Comparison of ENCODE assay signal across 1 cellular context in the genomic region with DNA sequence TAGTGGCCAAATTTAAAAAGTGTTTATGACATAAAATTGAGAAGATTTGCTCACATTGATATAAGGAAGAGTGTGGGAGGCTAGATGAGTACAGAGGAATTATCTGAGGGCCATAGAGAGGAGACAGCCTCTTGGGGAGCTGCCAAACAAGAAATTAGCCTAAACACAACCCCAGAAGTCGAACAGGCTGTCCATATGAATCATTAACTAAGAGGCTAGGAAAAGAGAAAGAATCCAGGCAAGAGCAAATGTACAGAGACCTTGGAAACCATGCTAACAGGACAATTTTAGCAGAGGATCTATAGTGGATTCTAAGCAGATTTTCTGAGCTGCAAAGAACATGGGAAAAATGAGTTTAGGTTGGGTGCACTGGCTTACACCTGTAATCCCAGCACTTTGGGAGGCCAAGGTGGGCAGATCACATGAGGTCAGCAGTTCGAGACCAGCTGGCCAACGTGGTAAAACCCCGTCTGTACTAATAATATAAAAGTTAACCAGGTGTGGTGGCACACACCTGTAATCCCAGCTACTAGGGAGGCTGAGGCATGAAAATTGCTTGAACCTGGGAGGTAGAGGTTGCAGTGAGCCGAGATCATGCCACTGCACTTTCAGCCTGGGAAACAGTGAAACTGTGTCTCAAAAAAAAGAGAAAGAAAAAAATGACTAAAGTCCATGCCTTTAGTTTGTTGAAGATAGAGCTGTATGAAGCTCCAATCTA.
TF ChIP-seq lines count a peak whose summit lies in the region.

No MANE protein-coding gene starts in this region.

TF ChIP-seq in HepG2, 621 proteins besides CTCF, POLR2A, EP300 and RAD21 (continued from another document):
- TF ChIP-seq, protein P1, sequence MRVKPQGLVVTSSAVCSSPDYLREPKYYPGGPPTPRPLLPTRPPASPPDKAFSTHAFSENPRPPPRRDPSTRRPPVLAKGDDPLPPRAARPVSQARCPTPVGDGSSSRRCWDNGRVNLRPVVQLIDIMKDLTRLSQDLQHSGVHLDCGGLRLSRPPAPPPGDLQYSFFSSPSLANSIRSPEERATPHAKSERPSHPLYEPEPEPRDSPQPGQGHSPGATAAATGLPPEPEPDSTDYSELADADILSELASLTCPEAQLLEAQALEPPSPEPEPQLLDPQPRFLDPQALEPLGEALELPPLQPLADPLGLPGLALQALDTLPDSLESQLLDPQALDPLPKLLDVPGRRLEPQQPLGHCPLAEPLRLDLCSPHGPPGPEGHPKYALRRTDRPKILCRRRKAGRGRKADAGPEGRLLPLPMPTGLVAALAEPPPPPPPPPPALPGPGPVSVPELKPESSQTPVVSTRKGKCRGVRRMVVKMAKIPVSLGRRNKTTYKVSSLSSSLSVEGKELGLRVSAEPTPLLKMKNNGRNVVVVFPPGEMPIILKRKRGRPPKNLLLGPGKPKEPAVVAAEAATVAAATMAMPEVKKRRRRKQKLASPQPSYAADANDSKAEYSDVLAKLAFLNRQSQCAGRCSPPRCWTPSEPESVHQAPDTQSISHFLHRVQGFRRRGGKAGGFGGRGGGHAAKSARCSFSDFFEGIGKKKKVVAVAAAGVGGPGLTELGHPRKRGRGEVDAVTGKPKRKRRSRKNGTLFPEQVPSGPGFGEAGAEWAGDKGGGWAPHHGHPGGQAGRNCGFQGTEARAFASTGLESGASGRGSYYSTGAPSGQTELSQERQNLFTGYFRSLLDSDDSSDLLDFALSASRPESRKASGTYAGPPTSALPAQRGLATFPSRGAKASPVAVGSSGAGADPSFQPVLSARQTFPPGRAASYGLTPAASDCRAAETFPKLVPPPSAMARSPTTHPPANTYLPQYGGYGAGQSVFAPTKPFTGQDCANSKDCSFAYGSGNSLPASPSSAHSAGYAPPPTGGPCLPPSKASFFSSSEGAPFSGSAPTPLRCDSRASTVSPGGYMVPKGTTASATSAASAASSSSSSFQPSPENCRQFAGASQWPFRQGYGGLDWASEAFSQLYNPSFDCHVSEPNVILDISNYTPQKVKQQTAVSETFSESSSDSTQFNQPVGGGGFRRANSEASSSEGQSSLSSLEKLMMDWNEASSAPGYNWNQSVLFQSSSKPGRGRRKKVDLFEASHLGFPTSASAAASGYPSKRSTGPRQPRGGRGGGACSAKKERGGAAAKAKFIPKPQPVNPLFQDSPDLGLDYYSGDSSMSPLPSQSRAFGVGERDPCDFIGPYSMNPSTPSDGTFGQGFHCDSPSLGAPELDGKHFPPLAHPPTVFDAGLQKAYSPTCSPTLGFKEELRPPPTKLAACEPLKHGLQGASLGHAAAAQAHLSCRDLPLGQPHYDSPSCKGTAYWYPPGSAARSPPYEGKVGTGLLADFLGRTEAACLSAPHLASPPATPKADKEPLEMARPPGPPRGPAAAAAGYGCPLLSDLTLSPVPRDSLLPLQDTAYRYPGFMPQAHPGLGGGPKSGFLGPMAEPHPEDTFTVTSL (CRISPR knock-in tag; IDR thresholded peaks at IDR 0.05; ENCODE audit: borderline replicate concordance): peak; percentile 43; the same call in 1 of the 2 replicates
- no peak for TF ChIP-seq CENPT (CRISPR knock-in tag; IDR thresholded peaks at IDR 0.05; ENCODE audit: low read depth)
- TF ChIP-seq ZNF567 (CRISPR knock-in tag; IDR thresholded peaks at IDR 0.05; ENCODE audit: borderline replicate concordance): no peak
- TF ChIP-seq ZNF333 (CRISPR knock-in tag; IDR thresholded peaks at IDR 0.05; ENCODE audit: borderline replicate concordance): no peak
- TF ChIP-seq ZNF569 (CRISPR knock-in tag; IDR thresholded peaks at IDR 0.05; ENCODE audit: borderline replicate concordance): no peak
- TF ChIP-seq MIXL1 (CRISPR knock-in tag; IDR thresholded peaks at IDR 0.05): no peak
- TF ChIP-seq, protein P2, sequence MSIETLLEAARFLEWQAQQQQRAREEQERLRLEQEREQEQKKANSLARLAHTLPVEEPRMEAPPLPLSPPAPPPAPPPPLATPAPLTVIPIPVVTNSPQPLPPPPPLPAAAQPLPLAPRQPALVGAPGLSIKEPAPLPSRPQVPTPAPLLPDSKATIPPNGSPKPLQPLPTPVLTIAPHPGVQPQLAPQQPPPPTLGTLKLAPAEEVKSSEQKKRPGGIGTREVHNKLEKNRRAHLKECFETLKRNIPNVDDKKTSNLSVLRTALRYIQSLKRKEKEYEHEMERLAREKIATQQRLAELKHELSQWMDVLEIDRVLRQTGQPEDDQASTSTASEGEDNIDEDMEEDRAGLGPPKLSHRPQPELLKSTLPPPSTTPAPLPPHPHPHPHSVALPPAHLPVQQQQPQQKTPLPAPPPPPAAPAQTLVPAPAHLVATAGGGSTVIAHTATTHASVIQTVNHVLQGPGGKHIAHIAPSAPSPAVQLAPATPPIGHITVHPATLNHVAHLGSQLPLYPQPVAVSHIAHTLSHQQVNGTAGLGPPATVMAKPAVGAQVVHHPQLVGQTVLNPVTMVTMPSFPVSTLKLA (IDR thresholded peaks at IDR 0.05): no peak
- TF ChIP-seq, protein P3, sequence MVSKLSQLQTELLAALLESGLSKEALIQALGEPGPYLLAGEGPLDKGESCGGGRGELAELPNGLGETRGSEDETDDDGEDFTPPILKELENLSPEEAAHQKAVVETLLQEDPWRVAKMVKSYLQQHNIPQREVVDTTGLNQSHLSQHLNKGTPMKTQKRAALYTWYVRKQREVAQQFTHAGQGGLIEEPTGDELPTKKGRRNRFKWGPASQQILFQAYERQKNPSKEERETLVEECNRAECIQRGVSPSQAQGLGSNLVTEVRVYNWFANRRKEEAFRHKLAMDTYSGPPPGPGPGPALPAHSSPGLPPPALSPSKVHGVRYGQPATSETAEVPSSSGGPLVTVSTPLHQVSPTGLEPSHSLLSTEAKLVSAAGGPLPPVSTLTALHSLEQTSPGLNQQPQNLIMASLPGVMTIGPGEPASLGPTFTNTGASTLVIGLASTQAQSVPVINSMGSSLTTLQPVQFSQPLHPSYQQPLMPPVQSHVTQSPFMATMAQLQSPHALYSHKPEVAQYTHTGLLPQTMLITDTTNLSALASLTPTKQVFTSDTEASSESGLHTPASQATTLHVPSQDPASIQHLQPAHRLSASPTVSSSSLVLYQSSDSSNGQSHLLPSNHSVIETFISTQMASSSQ (IDR thresholded peaks at IDR 0.05; ENCODE audit: low read depth): peak; percentile 30; the same call in 1 of the 2 replicates
- TF ChIP-seq, protein P3 (CRISPR knock-in tag; IDR thresholded peaks at IDR 0.05; ENCODE audit: borderline replicate concordance): peak; percentile 71; the same call in 1 of the 2 replicates
- no peak for TF ChIP-seq RFXANK (CRISPR knock-in tag; IDR thresholded peaks at IDR 0.05)
- TF ChIP-seq NCOR1 (IDR thresholded peaks at IDR 0.05; ENCODE audit: borderline replicate concordance, low read length): no peak
- TF ChIP-seq ZNF430 (CRISPR knock-in tag; IDR thresholded peaks at IDR 0.05): no peak
- TF ChIP-seq ZNF431 (CRISPR knock-in tag; IDR thresholded peaks at IDR 0.05; ENCODE audit: borderline replicate concordance, low read depth): no peak
- no peak for TF ChIP-seq FOXJ3 (CRISPR knock-in tag; IDR thresholded peaks at IDR 0.05; ENCODE audit: borderline replicate concordance)
- TF ChIP-seq SMAD1 (CRISPR knock-in tag; IDR thresholded peaks at IDR 0.05; ENCODE audit: borderline replicate concordance, low read depth): no peak
- TF ChIP-seq, protein P4, sequence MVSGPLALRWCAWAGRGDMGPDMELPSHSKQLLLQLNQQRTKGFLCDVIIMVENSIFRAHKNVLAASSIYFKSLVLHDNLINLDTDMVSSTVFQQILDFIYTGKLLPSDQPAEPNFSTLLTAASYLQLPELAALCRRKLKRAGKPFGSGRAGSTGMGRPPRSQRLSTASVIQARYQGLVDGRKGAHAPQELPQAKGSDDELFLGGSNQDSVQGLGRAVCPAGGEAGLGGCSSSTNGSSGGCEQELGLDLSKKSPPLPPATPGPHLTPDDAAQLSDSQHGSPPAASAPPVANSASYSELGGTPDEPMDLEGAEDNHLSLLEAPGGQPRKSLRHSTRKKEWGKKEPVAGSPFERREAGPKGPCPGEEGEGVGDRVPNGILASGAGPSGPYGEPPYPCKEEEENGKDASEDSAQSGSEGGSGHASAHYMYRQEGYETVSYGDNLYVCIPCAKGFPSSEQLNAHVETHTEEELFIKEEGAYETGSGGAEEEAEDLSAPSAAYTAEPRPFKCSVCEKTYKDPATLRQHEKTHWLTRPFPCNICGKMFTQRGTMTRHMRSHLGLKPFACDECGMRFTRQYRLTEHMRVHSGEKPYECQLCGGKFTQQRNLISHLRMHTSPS (CRISPR knock-in tag; IDR thresholded peaks at IDR 0.05; ENCODE audit: low read depth): no peak
